ENCODE assay signal across 8 cellular contexts in genomic region chr18:741931-742512, GRCh38. TPM values are rescaled to one million over a fixed set of nuclear protein-coding genes. Genes with fewer than 3 reads are reported as not detected.
DNase-seq lines count a peak whose midpoint lies in the region; ATAC-seq lines count a peak whose summit lies in the region.

No MANE protein-coding gene starts in this region.

- DNase-seq in AG08396 (ENCODE audit: low spot score) (peak; percentile 48), NCI-H2171 (lab: John Stamatoyannopoulos, UW) (peak; percentile 2), left ventricle myocardium superior (no peak), smooth muscle cell of the brain vasculature (ENCODE audit: low read depth, low spot score) (peak; percentile 4), NCI-H187 treated with DMSO at 0.1 percent for 48 hours (lab: John Stamatoyannopoulos, UW) (no peak)
- DNase-seq in activated naive CD8-positive, alpha-beta T cell treated with anti-CD3 and anti-CD28 coated beads, Interleukin-2, amount 50 U/mL, for 24 hours = no peak

- intact Hi-C loops in left ventricle myocardium superior (cut with micrococcal nuclease) = loop anchor here (2.0 kb wide), 1 partner anchor 89 kb away; no protein-coding TSS in a partner anchor

- H3K9me3 Mint-ChIP-seq in activated naive CD8-positive, alpha-beta T cell treated with anti-CD3 and anti-CD28 coated beads, Interleukin-2, amount 50 U/mL, for 24 hours = no peaks in the 10 kb centered on the region

- H3K27me3 Mint-ChIP-seq in activated naive CD8-positive, alpha-beta T cell treated with anti-CD3 and anti-CD28 coated beads, Interleukin-2, amount 50 U/mL, for 24 hours = no peaks in the 10 kb centered on the region

- peaks cover 2% of the 10 kb centered on the region for H3K4me1 Mint-ChIP-seq in activated naive CD8-positive, alpha-beta T cell treated with anti-CD3 and anti-CD28 coated beads, Interleukin-2, amount 50 U/mL, for 24 hours

- H3K4me3 Mint-ChIP-seq in activated naive CD8-positive, alpha-beta T cell treated with anti-CD3 and anti-CD28 coated beads, Interleukin-2, amount 50 U/mL, for 24 hours = no peak overlapping the region

- H3K27ac Mint-ChIP-seq in activated naive CD8-positive, alpha-beta T cell treated with anti-CD3 and anti-CD28 coated beads, Interleukin-2, amount 50 U/mL, for 24 hours = no peak overlapping the region

- ATAC-seq in GM18498 (IDR thresholded peaks at IDR 0.05; ENCODE audit: unreplicated experiment) = peak; percentile 84
- ATAC-seq in HG02885 (IDR thresholded peaks at IDR 0.05; ENCODE audit: poor library complexity, unreplicated experiment) = peak; percentile 90
- peak; percentile 61 for ATAC-seq in activated naive CD8-positive, alpha-beta T cell treated with anti-CD3 and anti-CD28 coated beads, Interleukin-2, amount 50 U/mL, for 24 hours
- peak; percentile 71 for ATAC-seq in left ventricle myocardium superior

- H3K36me3 Mint-ChIP-seq in activated naive CD8-positive, alpha-beta T cell treated with anti-CD3 and anti-CD28 coated beads, Interleukin-2, amount 50 U/mL, for 24 hours (ENCODE audit: low read depth) = peaks cover 40% of the 10 kb centered on the region

RNA-seq across cellular contexts. Expression of gene ENOSF1, which starts 29.6 kb away (rescaled TPM):
- total RNA-seq in left ventricle myocardium superior = 23.9 TPM

Comparison
In these comparisons a context has a peak if more than half of its experiments do, and no peak if none do; other contexts are left out.
1. DNase-seq: peak in AG08396 (single experiment), NCI-H2171 (single experiment) and smooth muscle cell of the brain vasculature (single experiment); none in activated naive CD8-positive, alpha-beta T cell treated with anti-CD3 and anti-CD28 coated beads, Interleukin-2, amount 50 U/mL, for 24 hours (single experiment), left ventricle myocardium superior (single experiment) and NCI-H187 treated with DMSO at 0.1 percent for 48 hours (single experiment).
2. Peak in every context shown above with its lines, with median percentiles within 50 percentile points of each other: ATAC-seq.